In genomic region chr10:99731296-99732032, GRCh38 we compare ENCODE assay signal across 8 cellular contexts. TPM values are rescaled to one million over a fixed set of nuclear protein-coding genes. Genes with fewer than 3 reads are reported as not detected.
DNase-seq lines count a peak whose midpoint lies in the region; ATAC-seq and TF ChIP-seq lines count a peak whose summit lies in the region.

No MANE protein-coding gene starts in this region.

- H3K27me3 ChIP-seq in thoracic aorta (replicated peaks; ENCODE audit: insufficient read depth): no peaks in the 10 kb centered on the region

- H3K36me3 Mint-ChIP-seq in activated T-helper 1 cell treated with anti-CD3 and anti-CD28 coated beads, Interleukin-12 subunit alpha, Interleukin-12 subunit beta, Interleukin-2, Interleukin-4 antibody, amounts not matched to agents 30 ng/mL and 10 ng/mL and 1 ng/mL, durations not matched to agents 14 hours and 24 hours and 36 hours (ENCODE audit: low read depth): peaks cover 27% of the 10 kb centered on the region
- H3K36me3 Mint-ChIP-seq in immature natural killer cell: peaks cover 13 to 21% (median 19%) of the 10 kb centered on the region in 3 donors

- H3K4me1 ChIP-seq in ES-I3 (ENCODE audit: insufficient read depth, low read length) (no peaks in the 10 kb centered on the region), thoracic aorta (ENCODE audit: control insufficient read depth in 1 of 2, low read depth in 2 of 2) (peaks cover 22 to 25% of the 10 kb centered on the region in 2 donors)

- peaks cover 38% of the 10 kb centered on the region for H3K4me1 Mint-ChIP-seq in activated T-helper 1 cell treated with anti-CD3 and anti-CD28 coated beads, Interleukin-12 subunit alpha, Interleukin-12 subunit beta, Interleukin-2, Interleukin-4 antibody, amounts not matched to agents 30 ng/mL and 10 ng/mL and 1 ng/mL, durations not matched to agents 14 hours and 24 hours and 36 hours (ENCODE audit: low read depth)
- H3K4me1 Mint-ChIP-seq in immature natural killer cell: peaks cover 34 to 63% of the 10 kb centered on the region in 2 donors

- intact Hi-C loops in activated T-helper 1 cell treated with anti-CD3 and anti-CD28 coated beads, Interleukin-12 subunit alpha, Interleukin-12 subunit beta, Interleukin-2, Interleukin-4 antibody, amounts not matched to agents 30 ng/mL and 10 ng/mL and 1 ng/mL, durations not matched to agents 14 hours and 24 hours and 36 hours (cut with micrococcal nuclease): loop anchor here (1.0 to 10.0 kb wide), 7 partner anchors 72 to 803 kb away; partner anchors contain the start of genes BLOC1S2, DNMBP, ENTPD7 and ERLIN1

- no peak for DNase-seq in activated T-helper 1 cell treated with anti-CD3 and anti-CD28 coated beads, Interleukin-12 subunit alpha, Interleukin-12 subunit beta, Interleukin-2, Interleukin-4 antibody, amounts not matched to agents 30 ng/mL and 10 ng/mL and 1 ng/mL, durations not matched to agents 14 hours and 24 hours and 36 hours (ENCODE audit: low spot score)
- no peak for DNase-seq in immature natural killer cell
- DNase-seq in thoracic aorta (ENCODE audit: low spot score): no peak
- no peak for DNase-seq in GM03348 (ENCODE audit: low spot score)
- no peak for DNase-seq in LoVo (ENCODE audit: low spot score)

- TF ChIP-seq CTCF in thoracic aorta (IDR thresholded peaks at IDR 0.05): no peak

- H3K9me3 ChIP-seq in ES-I3 (ENCODE audit: control insufficient read depth, insufficient read depth, low read length) (no peaks in the 10 kb centered on the region), thoracic aorta (no peaks in the 10 kb centered on the region)

- ATAC-seq in HG02642 (IDR thresholded peaks at IDR 0.05; ENCODE audit: poor library complexity, unreplicated experiment) (peak; percentile 52), thoracic aorta (ENCODE audit: insufficient number of reproducible peaks, low FRiP score, low read depth) (peak; percentile 18), GM21360 (IDR thresholded peaks at IDR 0.05; ENCODE audit: unreplicated experiment) (no peak)

- H3K4me3 Mint-ChIP-seq in activated T-helper 1 cell treated with anti-CD3 and anti-CD28 coated beads, Interleukin-12 subunit alpha, Interleukin-12 subunit beta, Interleukin-2, Interleukin-4 antibody, amounts not matched to agents 30 ng/mL and 10 ng/mL and 1 ng/mL, durations not matched to agents 14 hours and 24 hours and 36 hours: peak overlapping the region; percentile 98
- H3K4me3 Mint-ChIP-seq in immature natural killer cell: peak overlapping the region; percentile 98 to 100 (median 99)

- peak overlapping the region; percentile 89 to 90 for H3K27ac ChIP-seq in thoracic aorta

- H3K9me3 Mint-ChIP-seq in activated T-helper 1 cell treated with anti-CD3 and anti-CD28 coated beads, Interleukin-12 subunit alpha, Interleukin-12 subunit beta, Interleukin-2, Interleukin-4 antibody, amounts not matched to agents 30 ng/mL and 10 ng/mL and 1 ng/mL, durations not matched to agents 14 hours and 24 hours and 36 hours: no peaks in the 10 kb centered on the region
- H3K9me3 Mint-ChIP-seq in immature natural killer cell: no peaks in the 10 kb centered on the region

- H3K36me3 ChIP-seq in ES-I3 (ENCODE audit: insufficient read depth, low read length) (peaks cover 9% of the 10 kb centered on the region; the same call in 1 of the 2 replicates), thoracic aorta (peaks cover under 1% of the 10 kb centered on the region)

- no peaks in the 10 kb centered on the region for H3K27me3 Mint-ChIP-seq in activated T-helper 1 cell treated with anti-CD3 and anti-CD28 coated beads, Interleukin-12 subunit alpha, Interleukin-12 subunit beta, Interleukin-2, Interleukin-4 antibody, amounts not matched to agents 30 ng/mL and 10 ng/mL and 1 ng/mL, durations not matched to agents 14 hours and 24 hours and 36 hours (ENCODE audit: insufficient read depth)
- peaks cover 4 to 10% (median 9%) of the 10 kb centered on the region in 3 donors for H3K27me3 Mint-ChIP-seq in immature natural killer cell (ENCODE audit: low read depth in 3 of 3)

- H3K27ac Mint-ChIP-seq in activated T-helper 1 cell treated with anti-CD3 and anti-CD28 coated beads, Interleukin-12 subunit alpha, Interleukin-12 subunit beta, Interleukin-2, Interleukin-4 antibody, amounts not matched to agents 30 ng/mL and 10 ng/mL and 1 ng/mL, durations not matched to agents 14 hours and 24 hours and 36 hours: peak overlapping the region; percentile 99
- peak overlapping the region; percentile 94 to 99 (median 98) for H3K27ac Mint-ChIP-seq in immature natural killer cell

- H3K4me3 ChIP-seq in thoracic aorta: peak overlapping the region; percentile 98

- peak overlapping the region; percentile 96 for H3K9ac ChIP-seq in ES-I3 (ENCODE audit: low read depth, low read length)

RNA-seq across cellular contexts. Expression of gene COX15, which starts 0.5 kb away (rescaled TPM):
- 36.7 and 38.1 TPM in 2 replicates for total RNA-seq in activated T-helper 1 cell treated with anti-CD3 and anti-CD28 coated beads, Interleukin-12 subunit alpha, Interleukin-12 subunit beta, Interleukin-2, Interleukin-4 antibody, amounts not matched to agents 30 ng/mL and 10 ng/mL and 1 ng/mL, durations not matched to agents 14 hours and 24 hours and 36 hours
- 10 to 100 TPM; 23.1 to 32.6 (median 29.6) TPM for polyA plus RNA-seq in immature natural killer cell
- 10 to 100 TPM; 12.5 to 19.8 TPM for total RNA-seq in thoracic aorta

RNA-seq across cellular contexts. Expression of gene CUTC, which starts 0.6 kb away (rescaled TPM):
- 42.2 and 45.4 TPM in 2 replicates for total RNA-seq in activated T-helper 1 cell treated with anti-CD3 and anti-CD28 coated beads, Interleukin-12 subunit alpha, Interleukin-12 subunit beta, Interleukin-2, Interleukin-4 antibody, amounts not matched to agents 30 ng/mL and 10 ng/mL and 1 ng/mL, durations not matched to agents 14 hours and 24 hours and 36 hours
- 100 to 1,000 TPM in 1 of 3 donors, 10 to 100 TPM in 2; 57.2 to 105 (median 60.4) TPM for polyA plus RNA-seq in immature natural killer cell
- 10 to 100 TPM; 13.8 to 16.7 TPM for total RNA-seq in thoracic aorta

RNA-seq across cellular contexts. Expression of gene ABCC2, which starts 51.0 kb away (rescaled TPM):
- 0.83 and 1.3 TPM in 2 replicates for total RNA-seq in activated T-helper 1 cell treated with anti-CD3 and anti-CD28 coated beads, Interleukin-12 subunit alpha, Interleukin-12 subunit beta, Interleukin-2, Interleukin-4 antibody, amounts not matched to agents 30 ng/mL and 10 ng/mL and 1 ng/mL, durations not matched to agents 14 hours and 24 hours and 36 hours
- under 1 TPM in 1 of 3 donors, not detected in 2; 0.48 TPM for polyA plus RNA-seq in immature natural killer cell
- total RNA-seq in thoracic aorta: 1 to 10 TPM in 1 of 2 donors, under 1 TPM in 1; 0.71 to 1.2 TPM
